11 cellular contexts compared by ENCODE assay signal in genomic region chr2:42297322-42297936, GRCh38.
A peak's percentile ranks its signal among the peaks of the same experiment; 100 is the strongest.
DNase-seq lines count a peak whose midpoint lies in the region; ATAC-seq and TF ChIP-seq lines count a peak whose summit lies in the region.
"Had no signal": no experiment of that assay in that cellular context is flagged by ENCODE, and none has a peak within 500 bp of the region (broad histone marks: within the 10 kb centered on the region; RNA-seq: fewer than 3 reads in every experiment).

No MANE protein-coding gene starts in this region.

- peak overlapping the region; percentile 7 for H3K27ac Mint-ChIP-seq in activated naive CD4-positive, alpha-beta T cell treated with anti-CD3 and anti-CD28 coated beads for 36 hours
- H3K27ac Mint-ChIP-seq in T-helper 17 cell, result peak overlapping the region; percentile 94

- H3K4me1 ChIP-seq in thymus (ENCODE audit: control insufficient read depth, insufficient read depth, low read length) (peaks cover 5% of the 10 kb centered on the region), upper lobe of left lung (peaks cover 0 to 6% (median 2%) of the 10 kb centered on the region in 4 donors)

- no peak for TF ChIP-seq EP300 in upper lobe of left lung (IDR thresholded peaks at IDR 0.05)

- 78% methylated on average over 2 of the region's 2 CpGs for WGBS in thymus
- WGBS in upper lobe of left lung, 2 donors, result 77 to 81% methylated on average over 2 of the region's 2 CpGs

- H3K27ac ChIP-seq in thymus (ENCODE audit: low read depth) (peak overlapping the region; percentile 27), upper lobe of left lung (no peak overlapping the region)
- H3K27ac ChIP-seq: cardiac muscle cell had no signal

- peaks cover 3% of the 10 kb centered on the region for H3K36me3 ChIP-seq in thymus (ENCODE audit: control insufficient read depth, insufficient read depth)
- H3K36me3 ChIP-seq in upper lobe of left lung, result peaks cover 3 to 52% (median 15%) of the 10 kb centered on the region in 4 donors

- CTCF ChIA-PET in activated naive CD4-positive, alpha-beta T cell treated with anti-CD3 and anti-CD28 coated beads for 36 hours (lab: Charles Lee), result no interaction called here

- no peaks in the 10 kb centered on the region for H3K9me3 Mint-ChIP-seq in activated naive CD4-positive, alpha-beta T cell treated with anti-CD3 and anti-CD28 coated beads for 36 hours

- H3K4me1 Mint-ChIP-seq in activated naive CD4-positive, alpha-beta T cell treated with anti-CD3 and anti-CD28 coated beads for 36 hours (ENCODE audit: low read depth), result peaks cover 44% of the 10 kb centered on the region
- peaks cover 40% of the 10 kb centered on the region for H3K4me1 Mint-ChIP-seq in T-helper 17 cell

- ATAC-seq in T-helper 17 cell, result peak; percentile 83
- no peak for ATAC-seq in upper lobe of left lung (ENCODE audit: low FRiP score in 2 of 2)
- ATAC-seq in GM18861 (IDR thresholded peaks at IDR 0.05; ENCODE audit: unreplicated experiment), result no peak
- ATAC-seq: K562 had no signal

- no peak for DNase-seq in activated naive CD4-positive, alpha-beta T cell treated with anti-CD3 and anti-CD28 coated beads for 36 hours
- no peak for DNase-seq in activated naive CD4-positive, alpha-beta T cell (lab: John Stamatoyannopoulos, UW)
- no peak for DNase-seq in T-helper 17 cell
- DNase-seq in fibroblast of peridontal ligament (ENCODE audit: extremely low read depth), result peak; percentile 9
- DNase-seq in upper lobe of left lung, result no peak
- DNase-seq in DMS153 treated with DMSO at 0.1 percent for 48 hours (lab: John Stamatoyannopoulos, UW; ENCODE audit: unreplicated experiment), result no peak
- DNase-seq: transverse colon had no signal

- no peak overlapping the region for H3K4me3 Mint-ChIP-seq in activated naive CD4-positive, alpha-beta T cell treated with anti-CD3 and anti-CD28 coated beads for 36 hours
- H3K4me3 Mint-ChIP-seq in T-helper 17 cell, result peak overlapping the region; percentile 72

- no peak for TF ChIP-seq POLR2A in upper lobe of left lung (IDR thresholded peaks at IDR 0.05)

- H3K9me3 ChIP-seq in T-helper 17 cell (ENCODE audit: control insufficient read depth, low read length, poor library complexity, severe bottlenecking) (no peaks in the 10 kb centered on the region), thymus (ENCODE audit: control insufficient read depth) (no peaks in the 10 kb centered on the region), upper lobe of left lung (no peaks in the 10 kb centered on the region)
- H3K9me3 ChIP-seq: transverse colon had no signal

- H3K36me3 Mint-ChIP-seq in activated naive CD4-positive, alpha-beta T cell treated with anti-CD3 and anti-CD28 coated beads for 36 hours (ENCODE audit: low read depth), result peaks cover 44% of the 10 kb centered on the region
- peaks cover 13% of the 10 kb centered on the region for H3K36me3 Mint-ChIP-seq in T-helper 17 cell (ENCODE audit: low read depth)

- H3K27me3 Mint-ChIP-seq in activated naive CD4-positive, alpha-beta T cell treated with anti-CD3 and anti-CD28 coated beads for 36 hours (ENCODE audit: low read depth), result no peaks in the 10 kb centered on the region
- no peaks in the 10 kb centered on the region for H3K27me3 Mint-ChIP-seq in T-helper 17 cell

- no peaks in the 10 kb centered on the region for H3K27me3 ChIP-seq in thymus (ENCODE audit: control insufficient read depth, insufficient read depth)
- no peaks in the 10 kb centered on the region for H3K27me3 ChIP-seq in upper lobe of left lung
- H3K27me3 ChIP-seq: cardiac muscle cell, transverse colon had no signal

- intact Hi-C loops in activated naive CD4-positive, alpha-beta T cell treated with anti-CD3 and anti-CD28 coated beads for 36 hours (cut with micrococcal nuclease), result no loop called here

- H3K4me3 ChIP-seq in thymus (ENCODE audit: low read length) (no peak overlapping the region), upper lobe of left lung (no peak overlapping the region)
- H3K4me3 ChIP-seq: cardiac muscle cell, K562, transverse colon had no signal

- TF ChIP-seq CTCF in upper lobe of left lung (IDR thresholded peaks at IDR 0.05), result no peak
